In genomic region chr2:237397072-237397471, GRCh38 we compare ENCODE assay signal across 27 cellular contexts.
"Had no signal": no experiment of that assay in that cellular context is flagged by ENCODE, and none has a peak within 500 bp of the region (broad histone marks: within the 10 kb centered on the region; RNA-seq: fewer than 3 reads in every experiment).

No MANE protein-coding gene starts in this region.

- ATAC-seq: esophagus mucosa; gastroesophageal sphincter; heart left ventricle; left lobe of liver; naive thymus-derived CD4-positive, alpha-beta T cell; sciatic nerve; stimulated activated effector memory CD8-positive, alpha-beta T cell treated with anti-CD3 and anti-CD28 coated beads, Interleukin-12 subunit alpha, Interleukin-12 subunit beta, amount 100 ng/mL, for 72 hours had no signal

- H3K9ac ChIP-seq: neural progenitor cell, parathyroid adenoma had no signal

- H3K4me1 ChIP-seq: neural progenitor cell, parathyroid adenoma, testis had no signal

- DNase-seq: effector CD8-positive, alpha-beta T cell; endodermal cell; foreskin fibroblast; heart left ventricle; kidney; mesendoderm; midbrain; naive thymus-derived CD4-positive, alpha-beta T cell; stimulated activated CD4-positive, alpha-beta T cell treated with anti-CD3 and anti-CD28 coated beads, Interleukin-2, amount 100 ng/mL, for 24 hours; stimulated activated CD4-positive, alpha-beta T cell treated with anti-CD3 and anti-CD28 coated beads, Interleukin-4, amount 100 ng/mL, for 24 hours; stimulated activated naive CD4-positive, alpha-beta T cell treated with Interleukin-2 at 50 U/mL for 16 hours; stomach; testis; tibial artery had no signal

- H3K27me3 ChIP-seq: gastroesophageal sphincter, heart left ventricle, hepatocyte, testis, tibial artery had no signal

- FAIRE-seq: colon, kidney had no signal

- H3K36me3 ChIP-seq: neural progenitor cell had no signal

- H3K36me3 Mint-ChIP-seq: neural progenitor cell had no signal

- H3K9me3 Mint-ChIP-seq: endodermal cell; naive thymus-derived CD4-positive, alpha-beta T cell; nephron; neural progenitor cell; stimulated activated effector memory CD8-positive, alpha-beta T cell treated with anti-CD3 and anti-CD28 coated beads, Interleukin-12 subunit alpha, Interleukin-12 subunit beta, amount 100 ng/mL, for 72 hours had no signal

- H2AFZ ChIP-seq: hepatocyte, neural progenitor cell, parathyroid adenoma had no signal

- H3K4me3 Mint-ChIP-seq: endodermal cell; naive thymus-derived CD4-positive, alpha-beta T cell; nephron; neural progenitor cell; stimulated activated effector memory CD8-positive, alpha-beta T cell treated with anti-CD3 and anti-CD28 coated beads, Interleukin-12 subunit alpha, Interleukin-12 subunit beta, amount 100 ng/mL, for 72 hours; type B pancreatic cell had no signal

- H3K4me3 ChIP-seq: gastroesophageal sphincter, heart left ventricle, hepatocyte, neural progenitor cell, stomach, testis, tibial artery had no signal

- H3K4me1 Mint-ChIP-seq: endodermal cell; naive thymus-derived CD4-positive, alpha-beta T cell; stimulated activated effector memory CD8-positive, alpha-beta T cell treated with anti-CD3 and anti-CD28 coated beads, Interleukin-12 subunit alpha, Interleukin-12 subunit beta, amount 100 ng/mL, for 72 hours had no signal

- H3K27ac Mint-ChIP-seq: endodermal cell; naive thymus-derived CD4-positive, alpha-beta T cell; nephron; neural progenitor cell; progenitor cell of endocrine pancreas; stimulated activated effector memory CD8-positive, alpha-beta T cell treated with anti-CD3 and anti-CD28 coated beads, Interleukin-12 subunit alpha, Interleukin-12 subunit beta, amount 100 ng/mL, for 72 hours; type B pancreatic cell had no signal

- H3K4me2 ChIP-seq: hepatocyte, neural progenitor cell had no signal

- H3K9me3 ChIP-seq: gastroesophageal sphincter, heart left ventricle, stomach, testis, tibial artery had no signal

- H3K27ac ChIP-seq: epithelial cell of prostate, hepatocyte, neural progenitor cell, parathyroid adenoma, testis, tibial artery had no signal
